Comparison of ENCODE assay signal across 8 cellular contexts in the genomic region with DNA sequence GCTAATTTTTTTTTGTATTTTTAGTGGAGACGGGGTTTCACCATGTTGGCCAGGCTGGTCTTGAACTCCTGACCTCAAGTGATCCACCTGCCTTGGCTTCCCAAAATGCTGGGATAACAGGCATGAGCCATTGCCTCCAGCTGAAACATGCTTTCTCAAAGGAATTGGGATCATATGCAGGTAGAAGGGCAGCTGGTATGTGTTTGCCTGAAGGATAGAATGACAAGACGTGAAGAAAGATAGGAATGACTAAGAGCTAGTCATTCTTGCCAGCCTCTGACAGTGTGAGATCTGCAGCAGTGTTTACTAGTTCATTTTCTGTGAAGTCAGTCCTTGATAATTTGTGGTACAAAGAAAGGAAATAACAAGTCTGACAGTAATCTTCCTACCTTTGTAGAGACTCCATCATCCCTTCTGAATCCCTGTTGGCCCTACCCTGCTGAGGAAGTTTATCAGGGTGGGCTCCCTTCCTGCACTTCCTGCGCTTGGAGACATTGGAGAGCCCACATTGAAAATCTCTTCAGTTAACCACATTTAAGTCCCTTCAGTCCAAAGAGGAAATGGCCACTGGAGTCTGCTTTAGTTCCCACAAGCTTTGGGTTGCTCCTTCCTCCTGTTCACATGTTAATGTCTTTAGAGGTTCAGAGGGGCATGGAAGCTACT. TPM values are rescaled to one million over a fixed set of nuclear protein-coding genes. Genes with fewer than 3 reads are reported as not detected.
DNase-seq lines count a peak whose midpoint lies in the region; ATAC-seq and TF ChIP-seq lines count a peak whose summit lies in the region.

No MANE protein-coding gene starts in this region.

- no peak for TF ChIP-seq CTCF in CD14-positive monocyte (IDR thresholded peaks at IDR 0.05)

- peaks cover 0 to 2% (median 0%) of the 10 kb centered on the region in 7 donors for H3K9me3 Mint-ChIP-seq in CD14-positive monocyte
- no peaks in the 10 kb centered on the region for H3K9me3 Mint-ChIP-seq in stimulated activated naive CD8-positive, alpha-beta T cell treated with anti-CD3 and anti-CD28 coated beads, Interleukin-15, amount 100 ng/mL, for 72 hours

- H3K27ac Mint-ChIP-seq in CD14-positive monocyte, result peak overlapping the region; percentile 89 to 97 (median 91)
- H3K27ac Mint-ChIP-seq in stimulated activated naive CD8-positive, alpha-beta T cell treated with anti-CD3 and anti-CD28 coated beads, Interleukin-15, amount 100 ng/mL, for 72 hours, result peak overlapping the region; percentile 94 to 95

- ATAC-seq in HG03432 (IDR thresholded peaks at IDR 0.05; ENCODE audit: unreplicated experiment) (peak; percentile 27), GM19452 (IDR thresholded peaks at IDR 0.05; ENCODE audit: unreplicated experiment) (no peak)
- peak; percentile 63 for ATAC-seq in stimulated activated naive CD8-positive, alpha-beta T cell treated with anti-CD3 and anti-CD28 coated beads, Interleukin-15, amount 100 ng/mL, for 72 hours

- H3K36me3 Mint-ChIP-seq in CD14-positive monocyte, result peaks cover 43 to 52% of the 10 kb centered on the region in 2 donors

- intact Hi-C loops in CD14-positive monocyte (cut with micrococcal nuclease) (no loop called here), posterior cingulate gyrus (cut with DNase I) (no loop called here)

- H3K4me3 Mint-ChIP-seq in CD14-positive monocyte, result peak overlapping the region; percentile 42 to 70
- peak overlapping the region; percentile 85 to 91 for H3K4me3 Mint-ChIP-seq in stimulated activated naive CD8-positive, alpha-beta T cell treated with anti-CD3 and anti-CD28 coated beads, Interleukin-15, amount 100 ng/mL, for 72 hours

- peaks cover 69% of the 10 kb centered on the region for H3K4me1 Mint-ChIP-seq in CD14-positive monocyte
- peaks cover 56% of the 10 kb centered on the region for H3K4me1 Mint-ChIP-seq in stimulated activated naive CD8-positive, alpha-beta T cell treated with anti-CD3 and anti-CD28 coated beads, Interleukin-15, amount 100 ng/mL, for 72 hours

- DNase-seq in CD14-positive monocyte (ENCODE audit: low spot score) (no peak), glomerular endothelial cell (ENCODE audit: extremely low read depth, low read depth, low spot score) (peak; percentile 87), activated gamma-delta T cell treated with Interleukin-2 at 50 U/mL for 16 hours (no peak), posterior cingulate gyrus (no peak)
- peak; percentile 65 to 66 for DNase-seq in activated T-cell treated with anti-CD3 and anti-CD28 coated beads, Interleukin-2, amount 50 U/mL, for 48 hours
- DNase-seq in stimulated activated naive CD8-positive, alpha-beta T cell treated with anti-CD3 and anti-CD28 coated beads, Interleukin-15, amount 100 ng/mL, for 72 hours, result peak; percentile 30 to 44

- H3K27me3 Mint-ChIP-seq in CD14-positive monocyte (ENCODE audit: low read depth in 3 of 3), result no peaks in the 10 kb centered on the region
- no peaks in the 10 kb centered on the region for H3K27me3 Mint-ChIP-seq in stimulated activated naive CD8-positive, alpha-beta T cell treated with anti-CD3 and anti-CD28 coated beads, Interleukin-15, amount 100 ng/mL, for 72 hours

RNA-seq across cellular contexts. Expression of a gene that starts 14.7 kb away (rescaled TPM):
- 10 to 100 TPM; 79.4 to 79.5 TPM for polyA plus RNA-seq in CD14-positive monocyte
- total RNA-seq in glomerular endothelial cell, result 183 and 240 TPM in 2 replicates

RNA-seq across cellular contexts. Expression of a gene that starts 52.3 kb away (rescaled TPM):
- 10 to 100 TPM; 17.7 to 18.9 TPM for polyA plus RNA-seq in CD14-positive monocyte
- 32.3 and 42.1 TPM in 2 replicates for total RNA-seq in glomerular endothelial cell

RNA-seq across cellular contexts. Expression of a gene that starts 58.9 kb away (rescaled TPM):
- 100 to 1,000 TPM; 313 to 340 TPM for polyA plus RNA-seq in CD14-positive monocyte
- 73.9 and 92.0 TPM in 2 replicates for total RNA-seq in glomerular endothelial cell

RNA-seq across cellular contexts. Expression of a gene that starts 59.2 kb away (rescaled TPM):
- polyA plus RNA-seq in CD14-positive monocyte, result 10 to 100 TPM in 1 of 2 donors, 1 to 10 TPM in 1; 7.7 to 10.2 TPM
- 6.2 and 11.0 TPM in 2 replicates for total RNA-seq in glomerular endothelial cell

Comparison
In these comparisons a context has a peak if more than half of its experiments do, and no peak if none do; other contexts are left out.
1. DNase-seq: peak in activated T-cell treated with anti-CD3 and anti-CD28 coated beads, Interleukin-2, amount 50 U/mL, for 48 hours (2 of 2), glomerular endothelial cell (single experiment) and stimulated activated naive CD8-positive, alpha-beta T cell treated with anti-CD3 and anti-CD28 coated beads, Interleukin-15, amount 100 ng/mL, for 72 hours (2 of 2); none in CD14-positive monocyte (single experiment), activated gamma-delta T cell treated with Interleukin-2 at 50 U/mL for 16 hours (single experiment) and posterior cingulate gyrus (0 of 10).